ENCODE assay signal across 13 cellular contexts in the genomic region with DNA sequence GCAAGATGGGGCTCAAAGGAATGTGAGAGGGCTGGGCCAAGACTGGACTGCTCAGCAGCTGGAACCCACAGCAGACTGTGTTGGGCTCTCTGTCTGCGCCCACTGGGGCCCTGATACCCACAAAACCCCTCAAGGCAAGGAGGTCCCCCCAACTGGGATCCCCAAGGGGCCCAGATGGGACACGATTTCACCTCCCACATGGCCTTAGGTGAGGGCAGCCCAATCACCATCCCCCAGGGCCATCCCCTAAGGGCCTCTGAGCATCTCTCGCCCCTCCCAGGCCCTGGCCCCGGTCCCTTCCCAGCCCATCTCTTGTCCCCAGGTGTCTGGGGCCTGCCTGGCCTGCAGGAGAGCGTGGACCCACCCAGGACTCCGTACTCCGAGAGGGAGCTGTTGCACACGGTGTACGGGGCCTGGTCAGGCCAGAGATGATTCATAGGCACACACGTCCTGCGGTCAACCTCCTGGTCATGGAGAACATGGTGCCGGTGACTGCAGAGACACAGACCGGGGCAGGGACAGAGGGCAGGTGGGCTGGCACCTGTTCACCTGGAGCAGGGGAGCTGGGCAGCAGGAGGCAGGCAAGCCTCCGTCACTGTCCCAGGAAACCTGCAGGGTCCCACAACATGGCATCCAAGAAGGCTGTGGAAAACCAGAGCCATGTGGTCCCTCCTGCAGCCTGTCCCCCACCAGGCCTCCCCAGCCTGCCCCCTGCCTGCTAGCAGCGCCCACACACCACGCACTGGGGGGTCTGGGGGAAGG. TPM values are rescaled to one million over a fixed set of nuclear protein-coding genes. Genes with fewer than 3 reads are reported as not detected.
"Had no signal": no experiment of that assay in that cellular context is flagged by ENCODE, and none has a peak within 500 bp of the region (broad histone marks: within the 10 kb centered on the region; RNA-seq: fewer than 3 reads in every experiment).

No MANE protein-coding gene starts in this region.

- H3K4me3 ChIP-seq: cardiac muscle cell, colonic mucosa, gastroesophageal sphincter, pancreas, tibial artery, uterus had no signal

- H3K4me3 Mint-ChIP-seq: activated B cell treated with CpG ODN at 0.5 μM for 24 hours; activated naive CD8-positive, alpha-beta T cell treated with anti-CD3 and anti-CD28 coated beads, Interleukin-2, amount 50 U/mL, for 24 hours; activated T-helper 1 cell treated with anti-CD3 and anti-CD28 coated beads, Interleukin-12 subunit alpha, Interleukin-12 subunit beta, Interleukin-2, Interleukin-4 antibody, amounts not matched to agents 30 ng/mL and 10 ng/mL and 1 ng/mL, durations not matched to agents 14 hours and 24 hours and 36 hours had no signal

- H3K4me1 Mint-ChIP-seq: activated B cell treated with CpG ODN at 0.5 μM for 24 hours; activated naive CD8-positive, alpha-beta T cell treated with anti-CD3 and anti-CD28 coated beads, Interleukin-2, amount 50 U/mL, for 24 hours had no signal

- H3K27me3 ChIP-seq: cardiac muscle cell, colonic mucosa, gastroesophageal sphincter, pancreas, uterus had no signal

- ATAC-seq: activated naive CD8-positive, alpha-beta T cell treated with anti-CD3 and anti-CD28 coated beads, Interleukin-2, amount 50 U/mL, for 24 hours; gastroesophageal sphincter; pancreas had no signal

- H3K4me1 ChIP-seq: colonic mucosa, gastroesophageal sphincter, pancreas, tibial artery, uterus had no signal

- H3K36me3 ChIP-seq: colonic mucosa, gastroesophageal sphincter, pancreas, tibial artery, uterus had no signal

- H3K9me3 Mint-ChIP-seq: activated B cell treated with CpG ODN at 0.5 μM for 24 hours; activated T-helper 1 cell treated with anti-CD3 and anti-CD28 coated beads, Interleukin-12 subunit alpha, Interleukin-12 subunit beta, Interleukin-2, Interleukin-4 antibody, amounts not matched to agents 30 ng/mL and 10 ng/mL and 1 ng/mL, durations not matched to agents 14 hours and 24 hours and 36 hours had no signal

- H3K27me3 Mint-ChIP-seq: activated B cell treated with CpG ODN at 0.5 μM for 24 hours; activated naive CD8-positive, alpha-beta T cell treated with anti-CD3 and anti-CD28 coated beads, Interleukin-2, amount 50 U/mL, for 24 hours had no signal

- H3K27ac ChIP-seq: cardiac muscle cell, colonic mucosa, gastroesophageal sphincter, pancreas, tibial artery, uterus had no signal

- H3K27ac Mint-ChIP-seq: activated B cell treated with CpG ODN at 0.5 μM for 24 hours; activated naive CD8-positive, alpha-beta T cell treated with anti-CD3 and anti-CD28 coated beads, Interleukin-2, amount 50 U/mL, for 24 hours; activated T-helper 1 cell treated with anti-CD3 and anti-CD28 coated beads, Interleukin-12 subunit alpha, Interleukin-12 subunit beta, Interleukin-2, Interleukin-4 antibody, amounts not matched to agents 30 ng/mL and 10 ng/mL and 1 ng/mL, durations not matched to agents 14 hours and 24 hours and 36 hours had no signal

- H3K9me3 ChIP-seq: colonic mucosa, gastroesophageal sphincter, pancreas, tibial artery, uterus had no signal

- DNase-seq: activated B cell treated with CpG ODN at 0.5 μM for 24 hours; activated naive CD4-positive, alpha-beta T cell; activated naive CD8-positive, alpha-beta T cell treated with anti-CD3 and anti-CD28 coated beads, Interleukin-2, amount 50 U/mL, for 24 hours; colonic mucosa; effector CD8-positive, alpha-beta T cell; stimulated activated CD4-positive, alpha-beta T cell treated with anti-CD3 and anti-CD28 coated beads, Interleukin-4, amount 100 ng/mL, for 4 hours; T-helper 2 cell; tibial artery; uterus had no signal

RNA-seq across cellular contexts. Expression of a gene that starts 21.6 kb away (rescaled TPM):
- total RNA-seq: activated B cell treated with CpG ODN at 0.5 μM for 24 hours had no signal
